Comparison of ENCODE assay signal across 19 cellular contexts in genomic region chr17:71869833-71870545, GRCh38.
DNase-seq lines count a peak whose midpoint lies in the region; ATAC-seq and TF ChIP-seq lines count a peak whose summit lies in the region.
"Had no signal": no experiment of that assay in that cellular context is flagged by ENCODE, and none has a peak within 500 bp of the region (broad histone marks: within the 10 kb centered on the region; RNA-seq: fewer than 3 reads in every experiment).

No MANE protein-coding gene starts in this region.

- H3F3A ChIP-seq in GM23338 (replicated peaks; ENCODE audit: low read depth), result no peaks in the 10 kb centered on the region

- H2AFZ ChIP-seq in GM23338 (0 out of 2 replicates have a peak overlapping the region, but pooled peaks have one; percentile 8), neuronal stem cell (ENCODE audit: low read length) (peak overlapping the region; percentile 51)

- no peak overlapping the region for H2BK12ac ChIP-seq in neuronal stem cell (ENCODE audit: low read length)

- H3K79me2 ChIP-seq in GM23338 (replicated peaks; ENCODE audit: insufficient read depth), result no peaks in the 10 kb centered on the region

- no peak overlapping the region for H3K4ac ChIP-seq in neuronal stem cell (ENCODE audit: low read length)

- H3K23ac ChIP-seq in neuronal stem cell (ENCODE audit: low read depth, low read length, poor library complexity), result no peak overlapping the region

- no peak overlapping the region for H3K4me3 ChIP-seq in GM23338
- H3K4me3 ChIP-seq in neuronal stem cell (ENCODE audit: low read length in 2 of 2), result no peak overlapping the region

- H3K4me1 Mint-ChIP-seq in GM23338, result no peaks in the 10 kb centered on the region; the same call in 2 of the 3 replicates
- H3K4me1 Mint-ChIP-seq: CD14-positive monocyte had no signal

- no peak for ATAC-seq in GM23338
- ATAC-seq in GM18520 (IDR thresholded peaks at IDR 0.05; ENCODE audit: unreplicated experiment), result no peak
- ATAC-seq: Right ventricle myocardium inferior had no signal

- WGBS in neuronal stem cell (ENCODE audit: extremely low coverage in 2 of 2, insufficient read length in 2 of 2, insufficient replicate concordance in 1 of 2), 2 donors, result no CpG with 5 or more reads among the region's 7 CpGs

- no peaks in the 10 kb centered on the region for H3K27me3 ChIP-seq in GM23338 (ENCODE audit: insufficient read depth)
- no peaks in the 10 kb centered on the region for H3K27me3 ChIP-seq in neuronal stem cell (ENCODE audit: control insufficient read depth in 3 of 3, insufficient read depth in 3 of 3, low read depth in 1 of 3, low read length in 3 of 3)

- no peak overlapping the region for H4K91ac ChIP-seq in neuronal stem cell (ENCODE audit: low read depth, low read length, poor library complexity)

- H3K36me3 ChIP-seq in GM23338 (ENCODE audit: insufficient read depth) (no peaks in the 10 kb centered on the region), neuronal stem cell (replicated peaks in 1 of 2; ENCODE audit: control insufficient read depth in 2 of 2, insufficient read depth in 2 of 2, low read length in 2 of 2) (no peaks in the 10 kb centered on the region)

- no peak overlapping the region for H3K27ac ChIP-seq in GM23338 (ENCODE audit: low read depth)
- no peak overlapping the region for H3K27ac ChIP-seq in neuronal stem cell (replicated peaks; ENCODE audit: low read length)

- H3K4me3 Mint-ChIP-seq in GM23338, result no peak overlapping the region
- H3K4me3 Mint-ChIP-seq: CD14-positive monocyte had no signal

- DNase-seq in ELR (ENCODE audit: low read depth), result peak; percentile 9
- no peak for DNase-seq in GM23338 (ENCODE audit: low spot score)
- peak; percentile 75 for DNase-seq in NCI-H748 treated with DMSO at 0.1 percent for 48 hours (lab: John Stamatoyannopoulos, UW)
- DNase-seq in neuronal stem cell (ENCODE audit: low spot score), result no peak
- no peak for DNase-seq in HT-29 (ENCODE audit: low spot score)
- no peak for DNase-seq in NCI-H1105 (lab: John Stamatoyannopoulos, UW)
- DNase-seq: AML-193; DMS 273 treated with DMSO at 0.1 percent for 48 hours; DND-41; KG1; MV-4-11; NCI-H226; NCI-H526 treated with DMSO at 0.1 percent for 48 hours; NK-92 treated with Interleukin-12 subunit alpha and Interleukin-12 subunit beta, amount 100 ng/mL, for 24 hours; SW 1271; T-helper 2 cell had no signal

- no peaks in the 10 kb centered on the region for H3K79me1 ChIP-seq in neuronal stem cell (ENCODE audit: low read depth, low read length)

- no peaks in the 10 kb centered on the region; the same call in 2 of the 3 replicates for H3K36me3 Mint-ChIP-seq in GM23338 (ENCODE audit: low read depth)
- H3K36me3 Mint-ChIP-seq: CD14-positive monocyte had no signal

- no peak overlapping the region for H3K4me2 ChIP-seq in GM23338
- no peak overlapping the region for H3K4me2 ChIP-seq in neuronal stem cell (ENCODE audit: insufficient read depth, low read length, poor library complexity, severe bottlenecking)

- H2BK15ac ChIP-seq in neuronal stem cell (ENCODE audit: low read length), result no peak overlapping the region

- no peaks in the 10 kb centered on the region for H3K9me3 ChIP-seq in neuronal stem cell (replicated peaks in 1 of 2; ENCODE audit: control insufficient read depth in 2 of 2, insufficient read depth in 1 of 2, low read depth in 1 of 2, low read length in 2 of 2)

- no peak overlapping the region for H2BK120ac ChIP-seq in neuronal stem cell (ENCODE audit: low read depth, low read length)

- no peak overlapping the region for H3K9ac ChIP-seq in neuronal stem cell (ENCODE audit: low read depth, low read length, poor library complexity)

- H4K8ac ChIP-seq in neuronal stem cell (ENCODE audit: low read depth, low read length), result no peak overlapping the region

- H3K27ac Mint-ChIP-seq in GM23338, result no peak overlapping the region
- H3K27ac Mint-ChIP-seq: CD14-positive monocyte had no signal

- no peaks in the 10 kb centered on the region for H3K9me3 Mint-ChIP-seq in GM23338

- no peaks in the 10 kb centered on the region for H3K4me1 ChIP-seq in GM23338 (ENCODE audit: insufficient read depth)
- H3K4me1 ChIP-seq in neuronal stem cell (ENCODE audit: control insufficient read depth in 2 of 2, insufficient read depth in 1 of 2, low read depth in 1 of 2, low read length in 2 of 2), result peaks cover 2 to 8% of the 10 kb centered on the region in 2 donors

- no peaks in the 10 kb centered on the region for H3K9me2 ChIP-seq in GM23338 (ENCODE audit: insufficient read depth)

- H4K20me1 ChIP-seq in GM23338 (replicated peaks; ENCODE audit: insufficient read depth), result no peaks in the 10 kb centered on the region

- H3K14ac ChIP-seq in neuronal stem cell (ENCODE audit: low read length), result no peak overlapping the region

- H2BK5ac ChIP-seq in neuronal stem cell (ENCODE audit: low read length), result no peak overlapping the region

- peaks cover 3% of the 10 kb centered on the region for H3K27me3 Mint-ChIP-seq in GM23338 (ENCODE audit: insufficient read depth, low read depth, poor library complexity)

- H3K18ac ChIP-seq in neuronal stem cell (ENCODE audit: low read length), result no peak overlapping the region

- H2AK5ac ChIP-seq in neuronal stem cell (ENCODE audit: low read depth, low read length), result no peak overlapping the region

- TF ChIP-seq CTCF in GM23338 (conservative IDR thresholded peaks at IDR 0.05; ENCODE audit: low read depth in 2 of 2), result no peak

TF ChIP-seq in GM23338, 12 proteins besides CTCF, POLR2A, EP300 and RAD21:
- TF ChIP-seq JUNB (IDR thresholded peaks at IDR 0.05; ENCODE audit: unreplicated experiment) (no peak), ZNF462 (CRISPR knock-in tag; IDR thresholded peaks at IDR 0.05) (no peak)

Comparison
In these comparisons a context has a peak if more than half of its experiments do, and no peak if none do; other contexts are left out.
1. DNase-seq: peak in ELR (single experiment) and NCI-H748 treated with DMSO at 0.1 percent for 48 hours (single experiment); none in GM23338 (single experiment), neuronal stem cell (single experiment), HT-29 (single experiment) and NCI-H1105 (single experiment).